ENCODE assay signal across 1 cellular context in the genomic region with DNA sequence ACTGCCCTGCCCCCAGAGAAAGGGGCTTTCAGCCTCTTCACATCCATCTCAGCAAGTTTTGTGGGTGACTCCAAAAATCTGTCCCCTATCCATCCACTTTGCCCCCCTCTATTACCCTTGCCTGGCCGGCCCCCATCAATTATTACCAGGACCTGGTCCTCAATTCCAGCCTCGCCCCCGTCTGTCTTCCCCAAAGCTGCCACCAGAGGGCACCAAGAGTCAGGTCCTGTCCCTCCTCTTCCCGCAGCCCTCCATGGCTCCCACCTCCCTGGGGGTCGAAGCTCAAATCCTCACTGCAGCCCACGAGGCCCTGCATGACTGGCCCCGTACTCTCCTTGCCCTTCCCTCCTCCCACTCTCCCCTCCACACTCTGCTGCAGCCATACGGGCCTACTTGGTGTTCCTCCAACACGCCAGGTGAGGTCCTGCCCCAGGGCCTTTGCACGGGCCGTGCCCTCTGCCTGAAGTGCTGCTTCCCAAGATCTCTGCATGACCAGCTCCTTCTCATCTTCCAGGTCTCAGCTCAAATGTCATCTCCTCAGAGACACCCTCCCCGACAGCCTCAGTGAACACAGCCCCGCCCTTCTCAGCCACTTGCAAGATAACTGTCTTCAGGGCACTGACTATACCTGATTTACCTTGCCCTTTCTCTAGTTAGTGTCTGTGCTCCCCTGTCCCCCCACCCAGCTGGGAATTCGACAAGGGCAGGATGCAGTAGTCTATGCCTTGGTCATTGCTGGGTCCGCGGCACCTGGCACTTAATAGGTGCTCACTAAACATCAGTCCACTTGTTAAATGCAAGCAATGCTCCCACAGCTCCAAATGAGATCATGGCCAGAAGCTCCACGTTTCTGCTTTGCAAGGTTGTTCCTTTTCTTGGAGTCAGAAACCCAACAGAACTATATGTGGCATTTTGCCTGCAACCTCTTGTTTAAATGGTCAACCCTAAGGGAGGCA.
TF ChIP-seq lines count a peak whose summit lies in the region.

No MANE protein-coding gene starts in this region.

TF ChIP-seq in HepG2, 621 proteins besides CTCF, POLR2A, EP300 and RAD21 (continued from another document and continues in another):
- TF ChIP-seq, protein P1, sequence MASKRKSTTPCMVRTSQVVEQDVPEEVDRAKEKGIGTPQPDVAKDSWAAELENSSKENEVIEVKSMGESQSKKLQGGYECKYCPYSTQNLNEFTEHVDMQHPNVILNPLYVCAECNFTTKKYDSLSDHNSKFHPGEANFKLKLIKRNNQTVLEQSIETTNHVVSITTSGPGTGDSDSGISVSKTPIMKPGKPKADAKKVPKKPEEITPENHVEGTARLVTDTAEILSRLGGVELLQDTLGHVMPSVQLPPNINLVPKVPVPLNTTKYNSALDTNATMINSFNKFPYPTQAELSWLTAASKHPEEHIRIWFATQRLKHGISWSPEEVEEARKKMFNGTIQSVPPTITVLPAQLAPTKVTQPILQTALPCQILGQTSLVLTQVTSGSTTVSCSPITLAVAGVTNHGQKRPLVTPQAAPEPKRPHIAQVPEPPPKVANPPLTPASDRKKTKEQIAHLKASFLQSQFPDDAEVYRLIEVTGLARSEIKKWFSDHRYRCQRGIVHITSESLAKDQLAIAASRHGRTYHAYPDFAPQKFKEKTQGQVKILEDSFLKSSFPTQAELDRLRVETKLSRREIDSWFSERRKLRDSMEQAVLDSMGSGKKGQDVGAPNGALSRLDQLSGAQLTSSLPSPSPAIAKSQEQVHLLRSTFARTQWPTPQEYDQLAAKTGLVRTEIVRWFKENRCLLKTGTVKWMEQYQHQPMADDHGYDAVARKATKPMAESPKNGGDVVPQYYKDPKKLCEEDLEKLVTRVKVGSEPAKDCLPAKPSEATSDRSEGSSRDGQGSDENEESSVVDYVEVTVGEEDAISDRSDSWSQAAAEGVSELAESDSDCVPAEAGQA (IDR thresholded peaks at IDR 0.05; ENCODE audit: low read depth): no peak
- TF ChIP-seq, protein P1 (CRISPR knock-in tag; IDR thresholded peaks at IDR 0.05; ENCODE audit: borderline replicate concordance): no peak
- TF ChIP-seq RFX3 (CRISPR knock-in tag; IDR thresholded peaks at IDR 0.05) (no peak), ARNT2 (CRISPR knock-in tag; IDR thresholded peaks at IDR 0.05; ENCODE audit: low read depth) (0 out of 2 replicates have a peak, but pooled peaks have one; percentile 45), ZNF225 (CRISPR knock-in tag; IDR thresholded peaks at IDR 0.05) (0 out of 2 replicates have a peak, but pooled peaks have one; percentile 41), ZBTB21 (CRISPR knock-in tag; IDR thresholded peaks at IDR 0.05) (no peak), MBD4 (IDR thresholded peaks at IDR 0.05; ENCODE audit: borderline replicate concordance, low read length) (no peak), HES4 (CRISPR knock-in tag; IDR thresholded peaks at IDR 0.05; ENCODE audit: borderline replicate concordance) (no peak), PITX1 (CRISPR knock-in tag; IDR thresholded peaks at IDR 0.05) (no peak), NR2F1 (CRISPR knock-in tag; IDR thresholded peaks at IDR 0.05) (peak in 1 of 2 experiments; percentile 25; a peak in 1 of 4 replicates), ZNF296 (CRISPR knock-in tag; conservative IDR thresholded peaks at IDR 0.05) (no peak), ZMYM2 (CRISPR knock-in tag; IDR thresholded peaks at IDR 0.05) (peak; percentile 83), RFX5 (IDR thresholded peaks at IDR 0.05; ENCODE audit: low read depth, low read length) (no peak), ZNF713 (CRISPR knock-in tag; IDR thresholded peaks at IDR 0.05) (no peak), ZZZ3 (CRISPR knock-in tag; IDR thresholded peaks at IDR 0.05; ENCODE audit: borderline replicate concordance) (no peak), ZNF607 (CRISPR knock-in tag; IDR thresholded peaks at IDR 0.05; ENCODE audit: borderline replicate concordance) (no peak)
- TF ChIP-seq, protein P2, sequence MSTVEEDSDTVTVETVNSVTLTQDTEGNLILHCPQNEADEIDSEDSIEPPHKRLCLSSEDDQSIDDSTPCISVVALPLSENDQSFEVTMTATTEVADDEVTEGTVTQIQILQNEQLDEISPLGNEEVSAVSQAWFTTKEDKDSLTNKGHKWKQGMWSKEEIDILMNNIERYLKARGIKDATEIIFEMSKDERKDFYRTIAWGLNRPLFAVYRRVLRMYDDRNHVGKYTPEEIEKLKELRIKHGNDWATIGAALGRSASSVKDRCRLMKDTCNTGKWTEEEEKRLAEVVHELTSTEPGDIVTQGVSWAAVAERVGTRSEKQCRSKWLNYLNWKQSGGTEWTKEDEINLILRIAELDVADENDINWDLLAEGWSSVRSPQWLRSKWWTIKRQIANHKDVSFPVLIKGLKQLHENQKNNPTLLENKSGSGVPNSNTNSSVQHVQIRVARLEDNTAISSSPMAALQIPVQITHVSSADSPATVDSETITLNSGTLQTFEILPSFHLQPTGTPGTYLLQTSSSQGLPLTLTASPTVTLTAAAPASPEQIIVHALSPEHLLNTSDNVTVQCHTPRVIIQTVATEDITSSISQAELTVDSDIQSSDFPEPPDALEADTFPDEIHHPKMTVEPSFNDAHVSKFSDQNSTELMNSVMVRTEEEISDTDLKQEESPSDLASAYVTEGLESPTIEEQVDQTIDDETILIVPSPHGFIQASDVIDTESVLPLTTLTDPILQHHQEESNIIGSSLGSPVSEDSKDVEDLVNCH (CRISPR knock-in tag; IDR thresholded peaks at IDR 0.05): no peak
- TF ChIP-seq, protein P3, sequence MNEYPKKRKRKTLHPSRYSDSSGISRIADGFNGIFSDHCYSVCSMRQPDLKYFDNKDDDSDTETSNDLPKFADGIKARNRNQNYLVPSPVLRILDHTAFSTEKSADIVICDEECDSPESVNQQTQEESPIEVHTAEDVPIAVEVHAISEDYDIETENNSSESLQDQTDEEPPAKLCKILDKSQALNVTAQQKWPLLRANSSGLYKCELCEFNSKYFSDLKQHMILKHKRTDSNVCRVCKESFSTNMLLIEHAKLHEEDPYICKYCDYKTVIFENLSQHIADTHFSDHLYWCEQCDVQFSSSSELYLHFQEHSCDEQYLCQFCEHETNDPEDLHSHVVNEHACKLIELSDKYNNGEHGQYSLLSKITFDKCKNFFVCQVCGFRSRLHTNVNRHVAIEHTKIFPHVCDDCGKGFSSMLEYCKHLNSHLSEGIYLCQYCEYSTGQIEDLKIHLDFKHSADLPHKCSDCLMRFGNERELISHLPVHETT (CRISPR knock-in tag; conservative IDR thresholded peaks at IDR 0.05): no peak
- TF ChIP-seq, protein P4, sequence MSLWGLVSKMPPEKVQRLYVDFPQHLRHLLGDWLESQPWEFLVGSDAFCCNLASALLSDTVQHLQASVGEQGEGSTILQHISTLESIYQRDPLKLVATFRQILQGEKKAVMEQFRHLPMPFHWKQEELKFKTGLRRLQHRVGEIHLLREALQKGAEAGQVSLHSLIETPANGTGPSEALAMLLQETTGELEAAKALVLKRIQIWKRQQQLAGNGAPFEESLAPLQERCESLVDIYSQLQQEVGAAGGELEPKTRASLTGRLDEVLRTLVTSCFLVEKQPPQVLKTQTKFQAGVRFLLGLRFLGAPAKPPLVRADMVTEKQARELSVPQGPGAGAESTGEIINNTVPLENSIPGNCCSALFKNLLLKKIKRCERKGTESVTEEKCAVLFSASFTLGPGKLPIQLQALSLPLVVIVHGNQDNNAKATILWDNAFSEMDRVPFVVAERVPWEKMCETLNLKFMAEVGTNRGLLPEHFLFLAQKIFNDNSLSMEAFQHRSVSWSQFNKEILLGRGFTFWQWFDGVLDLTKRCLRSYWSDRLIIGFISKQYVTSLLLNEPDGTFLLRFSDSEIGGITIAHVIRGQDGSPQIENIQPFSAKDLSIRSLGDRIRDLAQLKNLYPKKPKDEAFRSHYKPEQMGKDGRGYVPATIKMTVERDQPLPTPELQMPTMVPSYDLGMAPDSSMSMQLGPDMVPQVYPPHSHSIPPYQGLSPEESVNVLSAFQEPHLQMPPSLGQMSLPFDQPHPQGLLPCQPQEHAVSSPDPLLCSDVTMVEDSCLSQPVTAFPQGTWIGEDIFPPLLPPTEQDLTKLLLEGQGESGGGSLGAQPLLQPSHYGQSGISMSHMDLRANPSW (CRISPR knock-in tag; IDR thresholded peaks at IDR 0.05; ENCODE audit: borderline replicate concordance): no peak
- TF ChIP-seq, protein P5, sequence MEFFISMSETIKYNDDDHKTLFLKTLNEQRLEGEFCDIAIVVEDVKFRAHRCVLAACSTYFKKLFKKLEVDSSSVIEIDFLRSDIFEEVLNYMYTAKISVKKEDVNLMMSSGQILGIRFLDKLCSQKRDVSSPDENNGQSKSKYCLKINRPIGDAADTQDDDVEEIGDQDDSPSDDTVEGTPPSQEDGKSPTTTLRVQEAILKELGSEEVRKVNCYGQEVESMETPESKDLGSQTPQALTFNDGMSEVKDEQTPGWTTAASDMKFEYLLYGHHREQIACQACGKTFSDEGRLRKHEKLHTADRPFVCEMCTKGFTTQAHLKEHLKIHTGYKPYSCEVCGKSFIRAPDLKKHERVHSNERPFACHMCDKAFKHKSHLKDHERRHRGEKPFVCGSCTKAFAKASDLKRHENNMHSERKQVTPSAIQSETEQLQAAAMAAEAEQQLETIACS (CRISPR knock-in tag; IDR thresholded peaks at IDR 0.05): no peak
- TF ChIP-seq, protein P6, sequence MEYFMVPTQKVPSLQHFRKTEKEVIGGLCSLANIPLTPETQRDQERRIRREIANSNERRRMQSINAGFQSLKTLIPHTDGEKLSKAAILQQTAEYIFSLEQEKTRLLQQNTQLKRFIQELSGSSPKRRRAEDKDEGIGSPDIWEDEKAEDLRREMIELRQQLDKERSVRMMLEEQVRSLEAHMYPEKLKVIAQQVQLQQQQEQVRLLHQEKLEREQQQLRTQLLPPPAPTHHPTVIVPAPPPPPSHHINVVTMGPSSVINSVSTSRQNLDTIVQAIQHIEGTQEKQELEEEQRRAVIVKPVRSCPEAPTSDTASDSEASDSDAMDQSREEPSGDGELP (IDR thresholded peaks at IDR 0.05; ENCODE audit: borderline replicate concordance, low read depth): no peak
- TF ChIP-seq, protein P7, sequence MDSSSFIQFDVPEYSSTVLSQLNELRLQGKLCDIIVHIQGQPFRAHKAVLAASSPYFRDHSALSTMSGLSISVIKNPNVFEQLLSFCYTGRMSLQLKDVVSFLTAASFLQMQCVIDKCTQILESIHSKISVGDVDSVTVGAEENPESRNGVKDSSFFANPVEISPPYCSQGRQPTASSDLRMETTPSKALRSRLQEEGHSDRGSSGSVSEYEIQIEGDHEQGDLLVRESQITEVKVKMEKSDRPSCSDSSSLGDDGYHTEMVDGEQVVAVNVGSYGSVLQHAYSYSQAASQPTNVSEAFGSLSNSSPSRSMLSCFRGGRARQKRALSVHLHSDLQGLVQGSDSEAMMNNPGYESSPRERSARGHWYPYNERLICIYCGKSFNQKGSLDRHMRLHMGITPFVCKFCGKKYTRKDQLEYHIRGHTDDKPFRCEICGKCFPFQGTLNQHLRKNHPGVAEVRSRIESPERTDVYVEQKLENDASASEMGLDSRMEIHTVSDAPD (CRISPR knock-in tag; IDR thresholded peaks at IDR 0.05): no peak
- TF ChIP-seq, protein P8, sequence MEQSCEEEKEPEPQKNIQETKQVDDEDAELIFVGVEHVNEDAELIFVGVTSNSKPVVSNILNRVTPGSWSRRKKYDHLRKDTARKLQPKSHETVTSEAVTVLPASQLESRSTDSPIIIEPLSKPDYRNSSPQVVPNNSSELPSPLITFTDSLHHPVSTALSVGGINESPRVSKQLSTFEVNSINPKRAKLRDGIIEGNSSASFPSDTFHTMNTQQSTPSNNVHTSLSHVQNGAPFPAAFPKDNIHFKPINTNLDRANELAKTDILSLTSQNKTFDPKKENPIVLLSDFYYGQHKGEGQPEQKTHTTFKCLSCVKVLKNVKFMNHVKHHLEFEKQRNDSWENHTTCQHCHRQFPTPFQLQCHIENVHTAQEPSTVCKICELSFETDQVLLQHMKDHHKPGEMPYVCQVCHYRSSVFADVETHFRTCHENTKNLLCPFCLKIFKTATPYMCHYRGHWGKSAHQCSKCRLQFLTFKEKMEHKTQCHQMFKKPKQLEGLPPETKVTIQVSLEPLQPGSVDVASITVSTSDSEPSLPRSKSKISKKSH (CRISPR knock-in tag; IDR thresholded peaks at IDR 0.05; ENCODE audit: borderline replicate concordance): peak; percentile 69; the same call in 1 of the 2 replicates
- TF ChIP-seq, protein P9, sequence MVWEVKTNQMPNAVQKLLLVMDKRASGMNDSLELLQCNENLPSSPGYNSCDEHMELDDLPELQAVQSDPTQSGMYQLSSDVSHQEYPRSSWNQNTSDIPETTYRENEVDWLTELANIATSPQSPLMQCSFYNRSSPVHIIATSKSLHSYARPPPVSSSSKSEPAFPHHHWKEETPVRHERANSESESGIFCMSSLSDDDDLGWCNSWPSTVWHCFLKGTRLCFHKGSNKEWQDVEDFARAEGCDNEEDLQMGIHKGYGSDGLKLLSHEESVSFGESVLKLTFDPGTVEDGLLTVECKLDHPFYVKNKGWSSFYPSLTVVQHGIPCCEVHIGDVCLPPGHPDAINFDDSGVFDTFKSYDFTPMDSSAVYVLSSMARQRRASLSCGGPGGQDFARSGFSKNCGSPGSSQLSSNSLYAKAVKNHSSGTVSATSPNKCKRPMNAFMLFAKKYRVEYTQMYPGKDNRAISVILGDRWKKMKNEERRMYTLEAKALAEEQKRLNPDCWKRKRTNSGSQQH (CRISPR knock-in tag; IDR thresholded peaks at IDR 0.05; ENCODE audit: low read depth): no peak
- TF ChIP-seq, protein P10, sequence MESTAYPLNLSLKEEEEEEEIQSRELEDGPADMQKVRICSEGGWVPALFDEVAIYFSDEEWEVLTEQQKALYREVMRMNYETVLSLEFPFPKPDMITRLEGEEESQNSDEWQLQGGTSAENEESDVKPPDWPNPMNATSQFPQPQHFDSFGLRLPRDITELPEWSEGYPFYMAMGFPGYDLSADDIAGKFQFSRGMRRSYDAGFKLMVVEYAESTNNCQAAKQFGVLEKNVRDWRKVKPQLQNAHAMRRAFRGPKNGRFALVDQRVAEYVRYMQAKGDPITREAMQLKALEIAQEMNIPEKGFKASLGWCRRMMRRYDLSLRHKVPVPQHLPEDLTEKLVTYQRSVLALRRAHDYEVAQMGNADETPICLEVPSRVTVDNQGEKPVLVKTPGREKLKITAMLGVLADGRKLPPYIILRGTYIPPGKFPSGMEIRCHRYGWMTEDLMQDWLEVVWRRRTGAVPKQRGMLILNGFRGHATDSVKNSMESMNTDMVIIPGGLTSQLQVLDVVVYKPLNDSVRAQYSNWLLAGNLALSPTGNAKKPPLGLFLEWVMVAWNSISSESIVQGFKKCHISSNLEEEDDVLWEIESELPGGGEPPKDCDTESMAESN (CRISPR knock-in tag; conservative IDR thresholded peaks at IDR 0.05): no peak
